8 cellular contexts compared by ENCODE assay signal in genomic region chr10:110567201-110568054, GRCh38. TPM values are rescaled to one million over a fixed set of nuclear protein-coding genes. Genes with fewer than 3 reads are reported as not detected.
DNase-seq lines count a peak whose midpoint lies in the region; ATAC-seq lines count a peak whose summit lies in the region.

Gene SMC3 (plus strand): TSS chr10:110567695. CDS start chr10:110567817, 122 bp downstream.

- DNase-seq in NCI-H69 (lab: John Stamatoyannopoulos, UW) = peak; percentile 94
- DNase-seq in activated CD4-positive, alpha-beta T cell treated with anti-CD3 and anti-CD28 coated beads, Interleukin-2, amount 50 U/mL, for 24 hours (ENCODE audit: low read depth in 1 of 2, low spot score in 1 of 2) = peak; percentile 87 to 88
- peak; percentile 93 for DNase-seq in left lobe of liver (ENCODE audit: low spot score)
- peak; percentile 80 for DNase-seq in stimulated activated CD4-positive, alpha-beta T cell treated with anti-CD3 and anti-CD28 coated beads, Interleukin-2, amount 100 ng/mL, for 4 hours (ENCODE audit: low read depth)

- H3K27ac Mint-ChIP-seq in dendritic cell treated with granulocyte-macrophage colony-stimulating factor and Interleukin-4, amounts not matched to agents 40 ng/mL and 50 ng/mL, for 4 days = peak within 1 kb of the TSS; percentile 97

- H3K36me3 ChIP-seq in BLaER1 = peaks cover 15% of the 10 kb centered on the region

- H3K4me3 Mint-ChIP-seq in dendritic cell treated with granulocyte-macrophage colony-stimulating factor and Interleukin-4, amounts not matched to agents 40 ng/mL and 50 ng/mL, for 4 days = peak within 1 kb of the TSS; percentile 92

- H3K4me1 ChIP-seq in BLaER1 = peaks cover 64% of the 10 kb centered on the region

- H3K27me3 Mint-ChIP-seq in dendritic cell treated with granulocyte-macrophage colony-stimulating factor and Interleukin-4, amounts not matched to agents 40 ng/mL and 50 ng/mL, for 4 days = peaks cover 4% of the 10 kb centered on the region

- H4K20me1 ChIP-seq in BLaER1 = peaks cover 45% of the 10 kb centered on the region

- H3K9ac ChIP-seq in BLaER1 = peak within 1 kb of the TSS; percentile 98

- H3K4me3 ChIP-seq in BLaER1 = peak within 1 kb of the TSS; percentile 98

- H3K9me3 Mint-ChIP-seq in dendritic cell treated with granulocyte-macrophage colony-stimulating factor and Interleukin-4, amounts not matched to agents 40 ng/mL and 50 ng/mL, for 4 days = no peaks in the 10 kb centered on the region

- intact Hi-C loops in dendritic cell treated with granulocyte-macrophage colony-stimulating factor and Interleukin-4, amounts not matched to agents 40 ng/mL and 50 ng/mL, for 4 days (cut with micrococcal nuclease) = no loop called here

- peak within 1 kb of the TSS; percentile 97 for H3K27ac ChIP-seq in BLaER1

- ATAC-seq in GM19328 (IDR thresholded peaks at IDR 0.05; ENCODE audit: unreplicated experiment) (peak; percentile 85), HG03520 (IDR thresholded peaks at IDR 0.05; ENCODE audit: unreplicated experiment) (peak; percentile 76), left lobe of liver (peak; percentile 93)

- peaks cover 19% of the 10 kb centered on the region for H3K36me3 Mint-ChIP-seq in dendritic cell treated with granulocyte-macrophage colony-stimulating factor and Interleukin-4, amounts not matched to agents 40 ng/mL and 50 ng/mL, for 4 days (ENCODE audit: low read depth)

- peaks cover 26% of the 10 kb centered on the region for H3K4me1 Mint-ChIP-seq in dendritic cell treated with granulocyte-macrophage colony-stimulating factor and Interleukin-4, amounts not matched to agents 40 ng/mL and 50 ng/mL, for 4 days (ENCODE audit: low read depth)

- H3K27me3 ChIP-seq in BLaER1 = no peaks in the 10 kb centered on the region

- no peaks in the 10 kb centered on the region for H3K9me3 ChIP-seq in BLaER1

- H3K4me2 ChIP-seq in BLaER1 = peak within 1 kb of the TSS; percentile 86

RNA-seq across cellular contexts. Expression of gene SMC3, which starts in this region (rescaled TPM):
- 8.5 TPM for total RNA-seq in left lobe of liver

Comparison
In these comparisons a context has a peak if more than half of its experiments do, and no peak if none do; other contexts are left out.
1. Peak in every context shown above with its lines: DNase-seq, ATAC-seq, H3K4me3 ChIP-seq and H3K27ac ChIP-seq.